In genomic region chr21:44455524-44456206, GRCh38 we compare ENCODE assay signal across 1 cellular context.
TF ChIP-seq lines count a peak whose summit lies in the region.

No MANE protein-coding gene starts in this region.

TF ChIP-seq in HepG2, 621 proteins besides CTCF, POLR2A, EP300 and RAD21 (continued from another document):
- TF ChIP-seq ATM (IDR thresholded peaks at IDR 0.05; ENCODE audit: borderline replicate concordance), result no peak
- TF ChIP-seq, protein P1, sequence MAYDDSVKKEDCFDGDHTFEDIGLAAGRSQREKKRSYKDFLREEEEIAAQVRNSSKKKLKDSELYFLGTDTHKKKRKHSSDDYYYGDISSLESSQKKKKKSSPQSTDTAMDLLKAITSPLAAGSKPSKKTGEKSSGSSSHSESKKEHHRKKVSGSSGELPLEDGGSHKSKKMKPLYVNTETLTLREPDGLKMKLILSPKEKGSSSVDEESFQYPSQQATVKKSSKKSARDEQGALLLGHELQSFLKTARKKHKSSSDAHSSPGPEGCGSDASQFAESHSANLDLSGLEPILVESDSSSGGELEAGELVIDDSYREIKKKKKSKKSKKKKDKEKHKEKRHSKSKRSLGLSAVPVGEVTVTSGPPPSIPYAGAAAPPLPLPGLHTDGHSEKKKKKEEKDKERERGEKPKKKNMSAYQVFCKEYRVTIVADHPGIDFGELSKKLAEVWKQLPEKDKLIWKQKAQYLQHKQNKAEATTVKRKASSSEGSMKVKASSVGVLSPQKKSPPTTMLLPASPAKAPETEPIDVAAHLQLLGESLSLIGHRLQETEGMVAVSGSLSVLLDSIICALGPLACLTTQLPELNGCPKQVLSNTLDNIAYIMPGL (CRISPR knock-in tag; IDR thresholded peaks at IDR 0.05; ENCODE audit: borderline replicate concordance in 1 of 2, low read depth in 1 of 2), result peak; percentile 51 to 62; a peak in 2 of 4 replicates
